ENCODE assay signal across 11 cellular contexts in the genomic region with DNA sequence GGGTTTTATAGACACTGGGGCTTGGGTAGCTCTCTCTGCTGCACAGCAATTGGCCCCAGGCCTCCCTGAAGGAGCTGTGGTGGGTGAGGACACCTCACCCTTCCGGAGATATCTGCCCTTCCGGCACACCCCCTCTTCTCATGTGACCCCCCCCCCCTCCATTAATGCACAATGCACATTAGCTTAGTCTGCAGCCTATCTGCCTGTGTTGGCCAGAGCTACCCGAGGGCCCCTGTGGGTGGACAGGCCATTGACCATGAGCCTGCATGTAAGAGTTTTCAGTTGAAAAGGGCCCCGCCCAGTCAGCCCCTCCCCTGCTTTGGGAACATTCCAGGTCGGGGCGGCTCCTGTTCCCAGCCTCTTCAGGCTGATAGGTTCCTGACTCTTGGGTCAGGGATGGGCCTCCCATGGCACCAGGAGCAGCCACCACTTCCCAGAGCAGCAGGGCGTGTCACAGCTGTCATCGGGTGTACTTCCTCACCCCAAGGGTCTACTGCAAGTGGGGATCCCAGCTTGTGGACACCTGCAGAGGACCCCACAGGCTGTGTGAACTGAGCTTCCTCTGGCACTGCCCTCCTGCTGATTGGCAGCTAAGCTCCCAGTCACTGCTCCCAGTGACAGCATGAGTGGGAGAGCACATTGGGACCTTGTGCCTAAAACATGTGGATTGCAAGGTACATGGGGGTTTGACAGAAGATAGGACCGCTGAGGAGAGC. TPM values are rescaled to one million over a fixed set of nuclear protein-coding genes. Genes with fewer than 3 reads are reported as not detected.
A peak's percentile ranks its signal among the peaks of the same experiment; 100 is the strongest.
DNase-seq lines count a peak whose midpoint lies in the region; ATAC-seq and TF ChIP-seq lines count a peak whose summit lies in the region.
"Had no signal": no experiment of that assay in that cellular context is flagged by ENCODE, and none has a peak within 500 bp of the region (broad histone marks: within the 10 kb centered on the region; RNA-seq: fewer than 3 reads in every experiment).

No MANE protein-coding gene starts in this region.

- H2BK5ac ChIP-seq in neuronal stem cell (ENCODE audit: low read length), result no peak overlapping the region

- H3K79me1 ChIP-seq in neuronal stem cell (ENCODE audit: low read depth, low read length), result peaks cover 13% of the 10 kb centered on the region

- H3K27ac Mint-ChIP-seq in neural progenitor cell (no peak overlapping the region), natural killer cell (no peak overlapping the region)
- H3K27ac Mint-ChIP-seq: activated naive CD4-positive, alpha-beta T cell treated with anti-CD3 and anti-CD28 coated beads, Interleukin-2, amount 50 U/mL, for 72 hours had no signal

- TF ChIP-seq CTCF in Peyer's patch (IDR thresholded peaks at IDR 0.05) (no peak), fibroblast of the aortic adventitia (IDR thresholded peaks at IDR 0.05; ENCODE audit: insufficient read depth, low read length) (no peak), neural progenitor cell (IDR thresholded peaks at IDR 0.05) (no peak), natural killer cell (IDR thresholded peaks at IDR 0.05) (no peak)

- no peak overlapping the region for H4K8ac ChIP-seq in neuronal stem cell (ENCODE audit: low read depth, low read length)

- H4K20me1 ChIP-seq in BLaER1 treated with 17β-estradiol and CSF1 and Interleukin-3, amounts not matched to agents 10 nM and 100 nM, result peaks cover 94 to 100% (median 99%) of the 10 kb centered on the region in 11 experiments
- H4K20me1 ChIP-seq in neural progenitor cell (ENCODE audit: low read depth), result peaks cover 66% of the 10 kb centered on the region

- no peak overlapping the region for H2BK120ac ChIP-seq in neuronal stem cell (ENCODE audit: low read depth, low read length)

- H3K4me3 Mint-ChIP-seq in neural progenitor cell (no peak overlapping the region), natural killer cell (no peak overlapping the region)

- TF ChIP-seq POLR2A in Peyer's patch (IDR thresholded peaks at IDR 0.05), result no peak

- no peaks in the 10 kb centered on the region for H3K27me3 ChIP-seq in BLaER1 treated with 17β-estradiol and CSF1 and Interleukin-3, amounts not matched to agents 10 nM and 100 nM
- H3K27me3 ChIP-seq in Peyer's patch, result no peaks in the 10 kb centered on the region
- no peaks in the 10 kb centered on the region for H3K27me3 ChIP-seq in neuronal stem cell (ENCODE audit: control insufficient read depth in 3 of 3, insufficient read depth in 3 of 3, low read depth in 1 of 3, low read length in 3 of 3)
- H3K27me3 ChIP-seq in neural progenitor cell, result no peaks in the 10 kb centered on the region

- H3K9me3 Mint-ChIP-seq in neural progenitor cell (no peaks in the 10 kb centered on the region), natural killer cell (no peaks in the 10 kb centered on the region)
- H3K9me3 Mint-ChIP-seq: activated naive CD4-positive, alpha-beta T cell treated with anti-CD3 and anti-CD28 coated beads, Interleukin-2, amount 50 U/mL, for 72 hours had no signal

- H3K4me2 ChIP-seq in BLaER1 treated with 17β-estradiol and CSF1 and Interleukin-3, amounts not matched to agents 10 nM and 100 nM, result peak overlapping the region; percentile 6 to 55 (median 29); a peak in 17 of 22 replicates
- H3K4me2 ChIP-seq in neuronal stem cell (ENCODE audit: insufficient read depth, low read length, poor library complexity, severe bottlenecking) (no peak overlapping the region), neural progenitor cell (no peak overlapping the region)

- H3K27ac ChIP-seq in BLaER1 treated with 17β-estradiol and CSF1 and Interleukin-3, amounts not matched to agents 10 nM and 100 nM, result no peak overlapping the region
- H3K27ac ChIP-seq in Peyer's patch (peak overlapping the region in 1 of 4 donors; percentile 57), neuronal stem cell (replicated peaks; ENCODE audit: low read length) (no peak overlapping the region), neural progenitor cell (no peak overlapping the region)

- no CpG with 5 or more reads among the region's 9 CpGs for WGBS in neuronal stem cell (ENCODE audit: extremely low coverage in 2 of 2, insufficient read length in 2 of 2, insufficient replicate concordance in 1 of 2), 2 donors

- H3K27me3 Mint-ChIP-seq in neural progenitor cell (ENCODE audit: insufficient read depth, low read depth) (no peaks in the 10 kb centered on the region), natural killer cell (ENCODE audit: low read depth in 2 of 2) (no peaks in the 10 kb centered on the region)

- no peak overlapping the region for H3K9ac ChIP-seq in BLaER1 treated with 17β-estradiol and CSF1 and Interleukin-3, amounts not matched to agents 10 nM and 100 nM
- H3K9ac ChIP-seq in neuronal stem cell (ENCODE audit: low read depth, low read length, poor library complexity), result peak overlapping the region; percentile 52
- no peak overlapping the region for H3K9ac ChIP-seq in neural progenitor cell

- intact Hi-C loops in natural killer cell (cut with micrococcal nuclease), result no loop called here

- H3K18ac ChIP-seq in neuronal stem cell (ENCODE audit: low read length), result peak overlapping the region; percentile 9

- H3F3A ChIP-seq in neural progenitor cell (ENCODE audit: low read depth), result no peaks in the 10 kb centered on the region

- H2AFZ ChIP-seq in neuronal stem cell (ENCODE audit: low read length), result no peak overlapping the region
- H2AFZ ChIP-seq in neural progenitor cell (replicated peaks), result no peak overlapping the region

- peak; percentile 9 to 77 (median 74) for DNase-seq in Peyer's patch
- peak; percentile 21 for DNase-seq in fibroblast of the aortic adventitia (ENCODE audit: low read depth)
- no peak for DNase-seq in neuronal stem cell (ENCODE audit: low spot score)
- DNase-seq in neural progenitor cell (ENCODE audit: low spot score), result no peak
- DNase-seq in natural killer cell, result no peak
- DNase-seq: NCI-H2171 had no signal

- H3K14ac ChIP-seq in neuronal stem cell (ENCODE audit: low read length), result peak overlapping the region; percentile 47

- H3K4me3 ChIP-seq in BLaER1 treated with 17β-estradiol and CSF1 and Interleukin-3, amounts not matched to agents 10 nM and 100 nM, result no peak overlapping the region
- no peak overlapping the region for H3K4me3 ChIP-seq in Peyer's patch
- no peak overlapping the region for H3K4me3 ChIP-seq in fibroblast of the aortic adventitia (ENCODE audit: low read depth, low read length)
- no peak overlapping the region for H3K4me3 ChIP-seq in neuronal stem cell (ENCODE audit: low read length in 2 of 2)
- H3K4me3 ChIP-seq in neural progenitor cell, result no peak overlapping the region
- H3K4me3 ChIP-seq: HAP-1 had no signal

- H3K9me3 ChIP-seq in BLaER1 treated with 17β-estradiol and CSF1 and Interleukin-3, amounts not matched to agents 10 nM and 100 nM (replicated peaks in 1 of 11), result no peaks in the 10 kb centered on the region
- H3K9me3 ChIP-seq in Peyer's patch (no peaks in the 10 kb centered on the region), neuronal stem cell (replicated peaks in 1 of 2; ENCODE audit: control insufficient read depth in 2 of 2, insufficient read depth in 1 of 2, low read depth in 1 of 2, low read length in 2 of 2) (peaks cover 0 to 2% of the 10 kb centered on the region in 2 donors), neural progenitor cell (ENCODE audit: low read depth) (no peaks in the 10 kb centered on the region)
- H3K9me3 ChIP-seq: HAP-1 had no signal

- H3K36me3 Mint-ChIP-seq in neural progenitor cell, result no peaks in the 10 kb centered on the region
- no peaks in the 10 kb centered on the region for H3K36me3 Mint-ChIP-seq in natural killer cell
- H3K36me3 Mint-ChIP-seq: activated naive CD4-positive, alpha-beta T cell treated with anti-CD3 and anti-CD28 coated beads, Interleukin-2, amount 50 U/mL, for 72 hours had no signal

- H3K4me1 Mint-ChIP-seq in neural progenitor cell, result peaks cover 52% of the 10 kb centered on the region
- peaks cover 28 to 70% of the 10 kb centered on the region in 2 donors for H3K4me1 Mint-ChIP-seq in natural killer cell

- peak overlapping the region; percentile 58 for H3K23ac ChIP-seq in neuronal stem cell (ENCODE audit: low read depth, low read length, poor library complexity)

- H2BK12ac ChIP-seq in neuronal stem cell (ENCODE audit: low read length), result no peak overlapping the region

- H3K36me3 ChIP-seq in BLaER1 treated with 17β-estradiol and CSF1 and Interleukin-3, amounts not matched to agents 10 nM and 100 nM, result peaks cover 0 to 6% (median 0%) of the 10 kb centered on the region in 11 experiments; a peak in 1 of 22 replicates
- H3K36me3 ChIP-seq in Peyer's patch (no peaks in the 10 kb centered on the region), neuronal stem cell (replicated peaks in 1 of 2; ENCODE audit: control insufficient read depth in 2 of 2, insufficient read depth in 2 of 2, low read length in 2 of 2) (peaks cover 0 to 5% of the 10 kb centered on the region in 2 donors), neural progenitor cell (no peaks in the 10 kb centered on the region)
- H3K36me3 ChIP-seq: HAP-1 had no signal

- no peak overlapping the region for H4K91ac ChIP-seq in neuronal stem cell (ENCODE audit: low read depth, low read length, poor library complexity)

- no peak overlapping the region for H2AK5ac ChIP-seq in neuronal stem cell (ENCODE audit: low read depth, low read length)

- no peak overlapping the region for H3K4ac ChIP-seq in neuronal stem cell (ENCODE audit: low read length)

- H3K79me2 ChIP-seq in neural progenitor cell (ENCODE audit: low read depth), result peaks cover 41% of the 10 kb centered on the region

- ATAC-seq in HG03108 (IDR thresholded peaks at IDR 0.05; ENCODE audit: unreplicated experiment) (no peak), natural killer cell (no peak), HG03135 (IDR thresholded peaks at IDR 0.05; ENCODE audit: unreplicated experiment) (no peak)
- ATAC-seq: activated naive CD4-positive, alpha-beta T cell treated with anti-CD3 and anti-CD28 coated beads, Interleukin-2, amount 50 U/mL, for 72 hours had no signal

- H3K4me1 ChIP-seq in BLaER1 treated with 17β-estradiol and CSF1 and Interleukin-3, amounts not matched to agents 10 nM and 100 nM, result peaks cover 54 to 85% (median 83%) of the 10 kb centered on the region in 10 experiments
- H3K4me1 ChIP-seq in Peyer's patch (peaks cover 0 to 26% (median 0%) of the 10 kb centered on the region in 4 donors), neuronal stem cell (ENCODE audit: control insufficient read depth in 2 of 2, insufficient read depth in 1 of 2, low read depth in 1 of 2, low read length in 2 of 2) (peaks cover 11 to 22% of the 10 kb centered on the region in 2 donors), neural progenitor cell (peaks cover 9% of the 10 kb centered on the region)

- H2BK15ac ChIP-seq in neuronal stem cell (ENCODE audit: low read length), result no peak overlapping the region

RNA-seq across cellular contexts. Expression of a gene that starts 17.8 kb away (rescaled TPM):
- total RNA-seq in Peyer's patch (10 to 100 TPM; 12.3 to 26.4 (median 19.5) TPM), fibroblast of the aortic adventitia (ENCODE audit: low replicate concordance) (4.7 and 14.2 TPM in 2 replicates), neural progenitor cell (ENCODE audit: low replicate concordance) (15.7 and 17.6 TPM in 2 replicates), natural killer cell (10 to 100 TPM; 24.8 to 28.1 (median 26.4) TPM)
- polyA plus RNA-seq in neuronal stem cell (2013, experiment 1 of 2), result 19.9 TPM
- 19.8 TPM for polyA plus RNA-seq in neuronal stem cell (2013, experiment 2 of 2)

Comparison
In these comparisons a context has a peak if more than half of its experiments do, and no peak if none do; other contexts are left out.
1. H3K4me2 ChIP-seq: peak in BLaER1 treated with 17β-estradiol and CSF1 and Interleukin-3, amounts not matched to agents 10 nM and 100 nM (11 of 11); none in neuronal stem cell (single experiment) and neural progenitor cell (single experiment).
2. DNase-seq: peak in Peyer's patch (3 of 3) and fibroblast of the aortic adventitia (single experiment); none in neuronal stem cell (single experiment), neural progenitor cell (single experiment) and natural killer cell (single experiment).